14 cellular contexts compared by ENCODE assay signal in genomic region chr1:39141925-39142324, GRCh38.
DNase-seq lines count a peak whose midpoint lies in the region; ATAC-seq and TF ChIP-seq lines count a peak whose summit lies in the region.
"Had no signal": no experiment of that assay in that cellular context is flagged by ENCODE, and none has a peak within 500 bp of the region (broad histone marks: within the 10 kb centered on the region; RNA-seq: fewer than 3 reads in every experiment).

No MANE protein-coding gene starts in this region.

- no peaks in the 10 kb centered on the region for H3K36me3 ChIP-seq in HUES6 (ENCODE audit: control insufficient read depth, insufficient read depth, low read length)
- H3K36me3 ChIP-seq in iPS-18a (ENCODE audit: control insufficient read depth, low read depth, low read length) = no peaks in the 10 kb centered on the region
- H3K36me3 ChIP-seq in stomach smooth muscle (ENCODE audit: control insufficient read depth in 2 of 2, insufficient read depth in 2 of 2, low read length in 2 of 2) = no peaks in the 10 kb centered on the region
- H3K36me3 ChIP-seq: colonic mucosa had no signal

- no peak for TF ChIP-seq CTCF in chondrocyte (IDR thresholded peaks at IDR 0.05)

- in situ Hi-C loops in KBM-7 (cut with MboI; ENCODE audit: low pct_unique_long_range_greater_than_20kb, low sequenced_read_pairs) = no loop called here

- no peaks in the 10 kb centered on the region for H3K9me3 Mint-ChIP-seq in chondrocyte (ENCODE audit: low read depth)
- H3K9me3 Mint-ChIP-seq: T-helper 2 cell treated with Interferon-gamma antibody and Interleukin-4, amounts not matched to agents 5 μg/mL and 100 μg/mL, for 36 hours had no signal

- H3K9me3 ChIP-seq in HUES6 (ENCODE audit: control insufficient read depth, insufficient read depth, low read depth, low read length) (no peaks in the 10 kb centered on the region), iPS-18a (ENCODE audit: control insufficient read depth, low read depth, low read length) (no peaks in the 10 kb centered on the region), stomach smooth muscle (ENCODE audit: control insufficient read depth in 2 of 2, low read length in 2 of 2) (no peaks in the 10 kb centered on the region)
- H3K9me3 ChIP-seq: colonic mucosa had no signal

- H3K4me3 ChIP-seq in HUES6 (ENCODE audit: low read depth, low read length) = no peak overlapping the region
- peak overlapping the region; percentile 15 for H3K4me3 ChIP-seq in iPS-18a (ENCODE audit: low read length)
- H3K4me3 ChIP-seq in stomach smooth muscle (ENCODE audit: low read length in 2 of 2) = no peak overlapping the region
- H3K4me3 ChIP-seq: colonic mucosa had no signal

- H3K36me3 Mint-ChIP-seq in chondrocyte (ENCODE audit: low read depth) = peaks cover 1% of the 10 kb centered on the region

- H3K27ac ChIP-seq in HUES6 (ENCODE audit: low read depth, low read length) (peak overlapping the region; percentile 43; the same call in 1 of the 2 replicates), iPS-18a (ENCODE audit: low read length) (peak overlapping the region; percentile 19), stomach smooth muscle (ENCODE audit: low read length) (peak overlapping the region; percentile 74)

- H3K4me1 Mint-ChIP-seq in chondrocyte (ENCODE audit: low read depth) = peaks cover 55% of the 10 kb centered on the region

- H3K27me3 ChIP-seq in HUES6 (ENCODE audit: control insufficient read depth, insufficient read depth, low read length) = no peaks in the 10 kb centered on the region
- H3K27me3 ChIP-seq in iPS-18a (ENCODE audit: control insufficient read depth, insufficient read depth, low read length) = no peaks in the 10 kb centered on the region
- no peaks in the 10 kb centered on the region for H3K27me3 ChIP-seq in stomach smooth muscle (ENCODE audit: control insufficient read depth in 1 of 2, insufficient read depth in 2 of 2, low read length in 2 of 2)
- H3K27me3 ChIP-seq: colonic mucosa had no signal

- peak overlapping the region; percentile 4 for H3K4me3 Mint-ChIP-seq in chondrocyte (ENCODE audit: unreplicated experiment)
- H3K4me3 Mint-ChIP-seq: T-helper 2 cell treated with Interferon-gamma antibody and Interleukin-4, amounts not matched to agents 5 μg/mL and 100 μg/mL, for 36 hours had no signal

- H3K27ac Mint-ChIP-seq in chondrocyte (ENCODE audit: unreplicated experiment) = peak overlapping the region; percentile 75
- H3K27ac Mint-ChIP-seq: T-helper 2 cell treated with Interferon-gamma antibody and Interleukin-4, amounts not matched to agents 5 μg/mL and 100 μg/mL, for 36 hours had no signal

- H3K4me1 ChIP-seq in HUES6 (ENCODE audit: control insufficient read depth, insufficient read depth, low read length) (peaks cover 26% of the 10 kb centered on the region), iPS-18a (ENCODE audit: control insufficient read depth, low read depth, low read length) (peaks cover 26% of the 10 kb centered on the region), stomach smooth muscle (ENCODE audit: control insufficient read depth, insufficient read depth, low read length) (peaks cover 46% of the 10 kb centered on the region)
- H3K4me1 ChIP-seq: colonic mucosa had no signal

- ATAC-seq in GM18520 (IDR thresholded peaks at IDR 0.05; ENCODE audit: unreplicated experiment) = no peak

- H3K27me3 Mint-ChIP-seq in chondrocyte (ENCODE audit: low read depth) = no peaks in the 10 kb centered on the region
- H3K27me3 Mint-ChIP-seq: progenitor cell of endocrine pancreas had no signal

- no peak overlapping the region for H3K9ac ChIP-seq in HUES6 (ENCODE audit: low read length)
- H3K9ac ChIP-seq in iPS-18a (ENCODE audit: low read length) = peak overlapping the region; percentile 26
- H3K9ac ChIP-seq in stomach smooth muscle (ENCODE audit: low read length in 2 of 2) = peak overlapping the region in 1 of 2 donors; percentile 5

- DNase-seq in chondrocyte (ENCODE audit: low spot score) = no peak
- DNase-seq in DMS 273 treated with DMSO at 0.1 percent for 48 hours (lab: John Stamatoyannopoulos, UW) = no peak
- DNase-seq in activated T-cell treated with anti-CD3 and anti-CD28 coated beads, Interleukin-2, amount 50 U/mL, for 1 hour = no peak
- DNase-seq in KBM-7 = no peak
- DNase-seq: activated T-cell treated with anti-CD3 and anti-CD28 coated beads, Interleukin-2, amount 50 U/mL, for 48 hours; colonic mucosa; MM.1S; NCI-H748 treated with DMSO at 0.1 percent for 48 hours had no signal

Comparison
In these comparisons a context has a peak if more than half of its experiments do, and no peak if none do; other contexts are left out.
1. H3K27ac ChIP-seq: peak in every context shown above with its lines; median percentile 74 in stomach smooth muscle; 43 in HUES6; 19 in iPS-18a.